ENCODE assay signal across 9 cellular contexts in the genomic region with DNA sequence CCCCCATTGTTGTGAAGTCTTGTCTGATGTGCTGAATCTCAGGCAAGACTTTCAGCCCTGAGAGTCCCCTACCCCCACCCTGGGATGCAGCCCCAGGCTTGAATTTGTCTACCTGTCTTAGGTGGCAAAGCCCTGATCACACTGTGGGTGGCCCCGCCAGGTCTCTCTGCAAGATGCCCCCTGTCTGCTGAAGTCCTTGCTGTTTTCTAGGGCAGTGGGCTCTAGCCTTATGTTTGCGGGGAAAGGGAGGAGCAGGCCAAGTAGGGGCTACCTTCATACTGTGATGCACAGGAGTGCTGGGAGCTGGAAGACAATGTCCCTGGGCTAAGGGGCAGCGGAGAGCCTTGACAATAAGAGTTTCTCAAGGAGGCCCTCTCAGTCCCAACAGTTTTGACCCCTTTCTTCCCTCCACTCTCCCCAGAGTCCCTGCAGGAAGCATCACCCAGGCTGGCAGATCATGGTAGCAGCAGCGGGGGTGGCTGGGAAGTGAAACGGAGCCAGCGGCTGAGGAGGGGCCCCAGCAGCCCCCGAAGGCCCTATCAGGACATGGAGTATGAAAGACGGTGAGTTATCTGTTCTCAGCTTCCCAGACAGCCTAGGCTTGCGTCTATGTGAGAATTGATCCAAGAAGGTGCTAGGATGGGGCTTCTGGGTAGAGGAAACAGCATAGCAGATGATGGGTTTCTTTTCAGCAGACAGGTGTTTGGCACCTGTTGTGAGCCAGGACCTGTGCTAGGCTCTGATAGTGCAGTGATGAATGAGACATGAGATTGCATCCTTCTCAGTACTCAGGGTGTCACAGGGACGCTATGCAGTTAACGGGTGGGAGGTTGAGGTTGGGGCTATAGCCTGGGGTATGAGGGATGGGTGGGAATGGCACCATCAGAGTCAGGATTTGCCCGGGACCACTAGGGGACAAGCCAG. TPM values are rescaled to one million over a fixed set of nuclear protein-coding genes. Genes with fewer than 3 reads are reported as not detected.
DNase-seq lines count a peak whose midpoint lies in the region; ATAC-seq, FAIRE-seq and TF ChIP-seq lines count a peak whose summit lies in the region.
"Had no signal": no experiment of that assay in that cellular context is flagged by ENCODE, and none has a peak within 500 bp of the region (broad histone marks: within the 10 kb centered on the region; RNA-seq: fewer than 3 reads in every experiment).

No MANE protein-coding gene starts in this region.

- FAIRE-seq in astrocyte (lab: Jason Lieb, UNC): peak; percentile 34

- in situ Hi-C loops in HAP-1 (cut with MboI; ENCODE audit: low sequenced_read_pairs): no loop called here

- TF ChIP-seq CTCF in astrocyte (IDR thresholded peaks at IDR 0.05; ENCODE audit: insufficient read depth, low read depth, low read length) (no peak), lower lobe of right lung (IDR thresholded peaks at IDR 0.05) (no peak)

- H3K27ac ChIP-seq in ACC112 (ENCODE audit: low read depth, low read length): no peak overlapping the region
- no peak overlapping the region for H3K27ac ChIP-seq in astrocyte (ENCODE audit: low read depth, low read length)
- H3K27ac ChIP-seq in lower lobe of right lung: no peak overlapping the region

- ATAC-seq in lower lobe of right lung (no peak), GM19452 (IDR thresholded peaks at IDR 0.05; ENCODE audit: unreplicated experiment) (no peak), GM21515 (IDR thresholded peaks at IDR 0.05; ENCODE audit: unreplicated experiment) (no peak)

- intact Hi-C loops in lower lobe of right lung (cut with DNase I): no loop called here

- no peak overlapping the region for H3K27ac Mint-ChIP-seq in astrocyte (ENCODE audit: unreplicated experiment)

- no peaks in the 10 kb centered on the region for H3K9me3 ChIP-seq in HAP-1
- no peaks in the 10 kb centered on the region for H3K9me3 ChIP-seq in astrocyte (ENCODE audit: insufficient read depth, low read depth, low read length)
- H3K9me3 ChIP-seq in lower lobe of right lung: no peaks in the 10 kb centered on the region

- H3K4me3 ChIP-seq in ACC112 (ENCODE audit: low read depth, low read length) (peak overlapping the region; percentile 96), HAP-1 (peak overlapping the region; percentile 97), astrocyte (ENCODE audit: insufficient read depth, low read depth, low read length) (peak overlapping the region; percentile 83), lower lobe of right lung (peak overlapping the region; percentile 56)

- H3K9me3 Mint-ChIP-seq in astrocyte (ENCODE audit: unreplicated experiment): no peaks in the 10 kb centered on the region

- H3K79me2 ChIP-seq in ACC112 (ENCODE audit: control insufficient read depth, insufficient read depth, low read length, unreplicated experiment): peaks cover 72% of the 10 kb centered on the region
- peaks cover 83% of the 10 kb centered on the region for H3K79me2 ChIP-seq in astrocyte (ENCODE audit: insufficient read depth, low read length)

- H3K36me3 Mint-ChIP-seq in astrocyte (ENCODE audit: low read depth, unreplicated experiment): peaks cover 2% of the 10 kb centered on the region

- peak overlapping the region; percentile 29 for H3K4me3 Mint-ChIP-seq in astrocyte (ENCODE audit: unreplicated experiment)

- peaks cover 3% of the 10 kb centered on the region for H3K4me1 ChIP-seq in ACC112 (ENCODE audit: control insufficient read depth, insufficient read depth, low read length, unreplicated experiment)
- no peaks in the 10 kb centered on the region for H3K4me1 ChIP-seq in HAP-1
- peaks cover 13% of the 10 kb centered on the region for H3K4me1 ChIP-seq in astrocyte (ENCODE audit: insufficient read depth, low read length)
- peaks cover 7% of the 10 kb centered on the region for H3K4me1 ChIP-seq in lower lobe of right lung

- peaks cover 69% of the 10 kb centered on the region for H4K20me1 ChIP-seq in astrocyte (ENCODE audit: insufficient read depth, low read length)

- DNase-seq in HAP-1 (ENCODE audit: low spot score in 2 of 2): no peak
- no peak for DNase-seq in astrocyte (ENCODE audit: low read depth)
- no peak for DNase-seq in lower lobe of right lung
- no peak for DNase-seq in NCI-H1694 (lab: John Stamatoyannopoulos, UW)
- no peak for DNase-seq in activated CD4-positive, CD25-positive, alpha-beta regulatory T cell treated with anti-CD3 and anti-CD28 coated beads, Interleukin-2, amount 50 U/mL, for 72 hours
- DNase-seq: SIG-M5 had no signal

- H3K27me3 Mint-ChIP-seq in astrocyte (ENCODE audit: low read depth, unreplicated experiment): no peaks in the 10 kb centered on the region

- no peaks in the 10 kb centered on the region for H3K27me3 ChIP-seq in ACC112 (ENCODE audit: insufficient read depth, low read length)
- H3K27me3 ChIP-seq in HAP-1 (ENCODE audit: low read depth): no peaks in the 10 kb centered on the region
- no peaks in the 10 kb centered on the region for H3K27me3 ChIP-seq in astrocyte (ENCODE audit: insufficient read depth, low read length)
- no peaks in the 10 kb centered on the region for H3K27me3 ChIP-seq in lower lobe of right lung (ENCODE audit: low read depth)

- H3K4me2 ChIP-seq in astrocyte (ENCODE audit: low read length): peak overlapping the region; percentile 95

- H3K9ac ChIP-seq in astrocyte (ENCODE audit: low read length): peak overlapping the region; percentile 98

- H3K4me1 Mint-ChIP-seq in astrocyte (ENCODE audit: low read depth, unreplicated experiment): no peaks in the 10 kb centered on the region

- no peak overlapping the region for H2AFZ ChIP-seq in ACC112 (ENCODE audit: low read length, unreplicated experiment)
- H2AFZ ChIP-seq in astrocyte (ENCODE audit: low read depth, low read length): no peak overlapping the region

- H3K36me3 ChIP-seq in ACC112 (ENCODE audit: insufficient read depth, low read length): no peaks in the 10 kb centered on the region; the same call in 1 of the 2 replicates
- H3K36me3 ChIP-seq in HAP-1 (replicated peaks): peaks cover 48% of the 10 kb centered on the region
- H3K36me3 ChIP-seq in astrocyte (ENCODE audit: insufficient read depth, low read length): peaks cover 2% of the 10 kb centered on the region
- H3K36me3 ChIP-seq in lower lobe of right lung: peaks cover 23% of the 10 kb centered on the region

RNA-seq across cellular contexts. Expression of a gene that starts 2.2 kb away (rescaled TPM):
- total RNA-seq in astrocyte: 35.9 and 36.3 TPM in 2 replicates
- total RNA-seq in lower lobe of right lung: 32.1 TPM

RNA-seq across cellular contexts. Expression of a gene that starts 2.7 kb away (rescaled TPM):
- total RNA-seq in astrocyte: 79.4 and 86.3 TPM in 2 replicates
- 57.1 TPM for total RNA-seq in lower lobe of right lung

RNA-seq across cellular contexts. Expression of a gene that starts 46.4 kb away (rescaled TPM):
- 232 and 244 TPM in 2 replicates for total RNA-seq in astrocyte
- 152 TPM for total RNA-seq in lower lobe of right lung
